ENCODE assay signal across 1 cellular context in genomic region chr11:65493367-65494176, GRCh38.
TF ChIP-seq lines count a peak whose summit lies in the region.

No MANE protein-coding gene starts in this region.

TF ChIP-seq in HCT116, 20 proteins besides CTCF, POLR2A, EP300 and RAD21 (continued from another document):
- TF ChIP-seq REST (IDR thresholded peaks at IDR 0.05; ENCODE audit: low read depth) (no peak), SRF (IDR thresholded peaks at IDR 0.05; ENCODE audit: low read depth) (no peak), SIN3A (IDR thresholded peaks at IDR 0.05; ENCODE audit: low read depth) (no peak), ATF3 (IDR thresholded peaks at IDR 0.05) (no peak), FOSL1 (IDR thresholded peaks at IDR 0.05; ENCODE audit: low read depth) (no peak), ZBTB33 (IDR thresholded peaks at IDR 0.05; ENCODE audit: extremely low read depth, insufficient replicate concordance, low read length) (no peak), SP1 (IDR thresholded peaks at IDR 0.05; ENCODE audit: low read depth) (no peak), ELF1 (IDR thresholded peaks at IDR 0.05; ENCODE audit: borderline replicate concordance, low read depth) (no peak), TCF7L2 (IDR thresholded peaks at IDR 0.05; ENCODE audit: borderline replicate concordance, extremely low read depth, insufficient read depth, insufficient read length) (peak; percentile 53), JUND (IDR thresholded peaks at IDR 0.05) (no peak), EGR1 (IDR thresholded peaks at IDR 0.05; ENCODE audit: low read depth) (no peak), ZNF274 (IDR thresholded peaks at IDR 0.05; ENCODE audit: low read depth, low read length) (no peak)
